In genomic region chr1:213651077-213651476, GRCh38 we compare ENCODE assay signal across 1 cellular context.
TF ChIP-seq lines count a peak whose summit lies in the region.

No MANE protein-coding gene starts in this region.

TF ChIP-seq in HepG2, 621 proteins besides CTCF, POLR2A, EP300 and RAD21 (continued from another document):
- TF ChIP-seq ZHX1 (CRISPR knock-in tag; IDR thresholded peaks at IDR 0.05; ENCODE audit: low read depth) (no peak), ZHX2 (IDR thresholded peaks at IDR 0.05; ENCODE audit: low read depth) (no peak), ZHX2 (CRISPR knock-in tag; IDR thresholded peaks at IDR 0.05; ENCODE audit: borderline replicate concordance) (no peak), ZNF687 (CRISPR knock-in tag; IDR thresholded peaks at IDR 0.05) (peak; percentile 15; the same call in 1 of the 2 replicates), ZNF281 (CRISPR knock-in tag; IDR thresholded peaks at IDR 0.05; ENCODE audit: borderline replicate concordance) (0 out of 2 replicates have a peak, but pooled peaks have one; percentile 1), ZNF124 (CRISPR knock-in tag; IDR thresholded peaks at IDR 0.05) (no peak), ZNF230 (CRISPR knock-in tag; IDR thresholded peaks at IDR 0.05) (no peak), ZNF253 (CRISPR knock-in tag; IDR thresholded peaks at IDR 0.05; ENCODE audit: borderline replicate concordance) (no peak), SMARCE1 (IDR thresholded peaks at IDR 0.05; ENCODE audit: borderline replicate concordance) (no peak), PREB (CRISPR knock-in tag; IDR thresholded peaks at IDR 0.05) (no peak), ZNF839 (CRISPR knock-in tag; IDR thresholded peaks at IDR 0.05; ENCODE audit: borderline replicate concordance) (no peak), ZNF501 (CRISPR knock-in tag; IDR thresholded peaks at IDR 0.05) (0 out of 2 replicates have a peak, but pooled peaks have one; percentile 42), NKX3-1 (CRISPR knock-in tag; IDR thresholded peaks at IDR 0.05) (no peak), ZNF850 (CRISPR knock-in tag; conservative IDR thresholded peaks at IDR 0.05) (no peak), ZNF296 (CRISPR knock-in tag; conservative IDR thresholded peaks at IDR 0.05) (no peak), ZNF615 (CRISPR knock-in tag; IDR thresholded peaks at IDR 0.05; ENCODE audit: borderline replicate concordance) (0 out of 2 replicates have a peak, but pooled peaks have one; percentile 39), ZNF333 (CRISPR knock-in tag; IDR thresholded peaks at IDR 0.05; ENCODE audit: borderline replicate concordance) (no peak), ZBTB7A (CRISPR knock-in tag; IDR thresholded peaks at IDR 0.05) (0 out of 2 replicates have a peak, but pooled peaks have one; percentile 19), ZNF792 (CRISPR knock-in tag; IDR thresholded peaks at IDR 0.05) (no peak), ZSCAN25 (CRISPR knock-in tag; IDR thresholded peaks at IDR 0.05) (no peak), ZBTB7B (CRISPR knock-in tag; IDR thresholded peaks at IDR 0.05) (0 out of 2 replicates have a peak, but pooled peaks have one; percentile 40), ZMAT5 (CRISPR knock-in tag; IDR thresholded peaks at IDR 0.05; ENCODE audit: borderline replicate concordance, low read depth) (no peak), NCOA5 (CRISPR knock-in tag; IDR thresholded peaks at IDR 0.05) (no peak), ZNF263 (CRISPR knock-in tag; IDR thresholded peaks at IDR 0.05) (no peak), ARNT2 (CRISPR knock-in tag; IDR thresholded peaks at IDR 0.05; ENCODE audit: low read depth) (no peak), ZBTB33 (CRISPR knock-in tag; IDR thresholded peaks at IDR 0.05) (no peak), PATZ1 (CRISPR knock-in tag; IDR thresholded peaks at IDR 0.05) (0 out of 2 replicates have a peak, but pooled peaks have one; percentile 25), YY1 (IDR thresholded peaks at IDR 0.05; ENCODE audit: insufficient read depth, insufficient replicate concordance, low read depth, low read length) (no peak), PRDM4 (CRISPR knock-in tag; IDR thresholded peaks at IDR 0.05; ENCODE audit: borderline replicate concordance) (no peak)
